In the genomic region with DNA sequence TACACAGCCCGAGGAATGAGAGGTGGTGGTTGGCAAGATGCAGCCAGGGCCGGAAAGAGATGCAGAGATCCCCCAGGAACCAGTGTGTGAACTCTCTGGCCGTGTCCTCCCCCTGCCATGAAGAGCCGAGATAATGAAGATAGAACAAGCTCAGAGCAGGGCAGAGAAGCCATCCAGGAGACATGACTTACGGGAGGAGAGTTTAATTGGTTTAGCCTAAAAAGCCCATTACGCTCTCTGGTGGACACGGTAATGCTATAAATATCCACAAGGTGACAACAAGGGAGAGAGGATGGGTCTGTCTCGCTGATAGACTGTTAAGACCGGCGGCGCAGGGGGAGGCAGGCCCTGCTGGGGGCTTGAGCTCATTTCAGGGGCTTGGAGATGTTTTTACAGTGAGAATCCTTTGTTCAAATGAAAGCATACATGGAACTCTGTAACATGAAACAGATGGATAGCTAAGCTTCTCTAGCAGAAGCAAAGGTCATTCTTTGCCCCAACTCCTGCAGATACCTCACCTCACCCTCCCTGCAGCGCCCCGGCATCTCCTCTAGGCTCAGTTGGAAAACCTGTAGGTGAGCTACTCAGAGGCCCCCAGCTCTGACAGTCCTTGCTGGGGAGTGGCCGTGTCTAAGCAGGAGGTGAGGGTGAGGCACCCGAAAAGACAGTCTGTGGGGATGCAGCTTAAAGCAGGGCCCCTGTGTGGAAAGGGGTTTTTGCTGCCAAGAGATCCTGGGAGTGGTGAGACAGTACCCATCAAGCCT, we compare ENCODE assay signal across 1 cellular context.
TF ChIP-seq lines count a peak whose summit lies in the region.

No MANE protein-coding gene starts in this region.

TF ChIP-seq in HCT116, 20 proteins besides CTCF, POLR2A, EP300 and RAD21 (continued from another document):
- TF ChIP-seq, protein P1, sequence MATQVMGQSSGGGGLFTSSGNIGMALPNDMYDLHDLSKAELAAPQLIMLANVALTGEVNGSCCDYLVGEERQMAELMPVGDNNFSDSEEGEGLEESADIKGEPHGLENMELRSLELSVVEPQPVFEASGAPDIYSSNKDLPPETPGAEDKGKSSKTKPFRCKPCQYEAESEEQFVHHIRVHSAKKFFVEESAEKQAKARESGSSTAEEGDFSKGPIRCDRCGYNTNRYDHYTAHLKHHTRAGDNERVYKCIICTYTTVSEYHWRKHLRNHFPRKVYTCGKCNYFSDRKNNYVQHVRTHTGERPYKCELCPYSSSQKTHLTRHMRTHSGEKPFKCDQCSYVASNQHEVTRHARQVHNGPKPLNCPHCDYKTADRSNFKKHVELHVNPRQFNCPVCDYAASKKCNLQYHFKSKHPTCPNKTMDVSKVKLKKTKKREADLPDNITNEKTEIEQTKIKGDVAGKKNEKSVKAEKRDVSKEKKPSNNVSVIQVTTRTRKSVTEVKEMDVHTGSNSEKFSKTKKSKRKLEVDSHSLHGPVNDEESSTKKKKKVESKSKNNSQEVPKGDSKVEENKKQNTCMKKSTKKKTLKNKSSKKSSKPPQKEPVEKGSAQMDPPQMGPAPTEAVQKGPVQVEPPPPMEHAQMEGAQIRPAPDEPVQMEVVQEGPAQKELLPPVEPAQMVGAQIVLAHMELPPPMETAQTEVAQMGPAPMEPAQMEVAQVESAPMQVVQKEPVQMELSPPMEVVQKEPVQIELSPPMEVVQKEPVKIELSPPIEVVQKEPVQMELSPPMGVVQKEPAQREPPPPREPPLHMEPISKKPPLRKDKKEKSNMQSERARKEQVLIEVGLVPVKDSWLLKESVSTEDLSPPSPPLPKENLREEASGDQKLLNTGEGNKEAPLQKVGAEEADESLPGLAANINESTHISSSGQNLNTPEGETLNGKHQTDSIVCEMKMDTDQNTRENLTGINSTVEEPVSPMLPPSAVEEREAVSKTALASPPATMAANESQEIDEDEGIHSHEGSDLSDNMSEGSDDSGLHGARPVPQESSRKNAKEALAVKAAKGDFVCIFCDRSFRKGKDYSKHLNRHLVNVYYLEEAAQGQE (IDR thresholded peaks at IDR 0.05; ENCODE audit: low read depth) = no peak
- TF ChIP-seq ZFX (IDR thresholded peaks at IDR 0.05) = no peak
- TF ChIP-seq SRF (IDR thresholded peaks at IDR 0.05; ENCODE audit: low read depth) = no peak
- no peak for TF ChIP-seq EZH2phosphoT487 (IDR thresholded peaks at IDR 0.05; ENCODE audit: borderline replicate concordance)
- no peak for TF ChIP-seq SIN3A (IDR thresholded peaks at IDR 0.05; ENCODE audit: low read depth)
- TF ChIP-seq EGR1 (IDR thresholded peaks at IDR 0.05; ENCODE audit: low read depth) = no peak
- TF ChIP-seq CBX3 (IDR thresholded peaks at IDR 0.05; ENCODE audit: low read depth) = no peak
- TF ChIP-seq JUND (IDR thresholded peaks at IDR 0.05) = no peak
- no peak for TF ChIP-seq YY1 (IDR thresholded peaks at IDR 0.05; ENCODE audit: extremely low read depth, insufficient replicate concordance, low read depth, low read length)
- no peak for TF ChIP-seq FOSL1 (IDR thresholded peaks at IDR 0.05; ENCODE audit: low read depth)
- no peak for TF ChIP-seq SP1 (IDR thresholded peaks at IDR 0.05; ENCODE audit: low read depth)
